ENCODE assay signal across 8 cellular contexts in genomic region chr19:45676851-45677263, GRCh38. TPM values are rescaled to one million over a fixed set of nuclear protein-coding genes. Genes with fewer than 3 reads are reported as not detected.
DNase-seq lines count a peak whose midpoint lies in the region; TF ChIP-seq lines count a peak whose summit lies in the region.
"Had no signal": no experiment of that assay in that cellular context is flagged by ENCODE, and none has a peak within 500 bp of the region (broad histone marks: within the 10 kb centered on the region; RNA-seq: fewer than 3 reads in every experiment).

No MANE protein-coding gene starts in this region.

- DNase-seq in GM23248 (no peak), endothelial cell (ENCODE audit: low spot score) (no peak), NCI-H1436 treated with DMSO at 0.1 percent for 48 hours (lab: John Stamatoyannopoulos, UW) (no peak), G401 (ENCODE audit: low spot score) (no peak), foreskin melanocyte (no peak)
- DNase-seq in activated CD4-positive, CD25-positive, alpha-beta regulatory T cell (lab: John Stamatoyannopoulos, UW), result peak in 3 of 4 experiments; percentile 26 to 49 (median 35)

- H3K27ac ChIP-seq in GM23248 (no peak overlapping the region), parathyroid adenoma (no peak overlapping the region)

- no peaks in the 10 kb centered on the region for H3K9me2 ChIP-seq in GM23248 (ENCODE audit: insufficient read depth)

- no peaks in the 10 kb centered on the region for H4K20me1 ChIP-seq in GM23248 (ENCODE audit: insufficient read depth)

- H3F3A ChIP-seq in GM23248 (ENCODE audit: insufficient read depth), result peaks cover 2% of the 10 kb centered on the region; the same call in 1 of the 2 replicates

- peak overlapping the region; percentile 82 for H3K4me3 Mint-ChIP-seq in endothelial cell (ENCODE audit: unreplicated experiment)

- H3K4me1 ChIP-seq in GM23248 (ENCODE audit: insufficient read depth) (peaks cover 7% of the 10 kb centered on the region), parathyroid adenoma (no peaks in the 10 kb centered on the region)

- H3K4me3 ChIP-seq in GM23248 (no peak overlapping the region), parathyroid adenoma (ENCODE audit: low read depth, low read length) (no peak overlapping the region)

- 7% methylated on average over 12 to 24 of the region's 28 CpGs for WGBS in GM23248 (ENCODE audit: low coverage in 1 of 2, low lambda C conversion rate in 2 of 2, missing lambda C conversion rate in 2 of 2), 2 experiments

- no peaks in the 10 kb centered on the region for H3K9me3 Mint-ChIP-seq in endothelial cell (ENCODE audit: unreplicated experiment)

- H3K79me2 ChIP-seq in GM23248 (ENCODE audit: insufficient read depth) (no peaks in the 10 kb centered on the region), parathyroid adenoma (no peaks in the 10 kb centered on the region)

- H3K36me3 ChIP-seq in GM23248 (ENCODE audit: low read depth) (no peaks in the 10 kb centered on the region), parathyroid adenoma (ENCODE audit: control insufficient read depth, insufficient read depth, low read length) (no peaks in the 10 kb centered on the region)

- H3K27me3 ChIP-seq in GM23248 (replicated peaks; ENCODE audit: insufficient read depth) (peaks cover 10% of the 10 kb centered on the region), parathyroid adenoma (ENCODE audit: control insufficient read depth, insufficient read depth, low read length) (no peaks in the 10 kb centered on the region)

- H3K4me2 ChIP-seq in GM23248 (ENCODE audit: unreplicated experiment) (no peak overlapping the region), parathyroid adenoma (ENCODE audit: low read length) (peak overlapping the region; percentile 51)

- peak overlapping the region; percentile 54 for H2AFZ ChIP-seq in GM23248
- H2AFZ ChIP-seq in parathyroid adenoma, result peak overlapping the region; percentile 81

- no peak for TF ChIP-seq CTCF in endothelial cell (IDR thresholded peaks at IDR 0.05; ENCODE audit: unreplicated experiment)
- TF ChIP-seq CTCF in parathyroid adenoma (IDR thresholded peaks at IDR 0.05), result no peak

- peaks cover 5% of the 10 kb centered on the region for H3K27me3 Mint-ChIP-seq in endothelial cell (ENCODE audit: unreplicated experiment)

- in situ Hi-C loops in GM23248 (cut with MboI), result no loop called here
- in situ Hi-C loops in G401 (cut with HindIII; ENCODE audit: low sequenced_read_pairs), result no loop called here

- H3K9ac ChIP-seq in GM23248 (no peak overlapping the region), parathyroid adenoma (no peak overlapping the region)

- H3K9me3 ChIP-seq in GM23248 (ENCODE audit: low read depth), result no peaks in the 10 kb centered on the region
- H3K9me3 ChIP-seq in parathyroid adenoma (ENCODE audit: control insufficient read depth, low read length), result no peaks in the 10 kb centered on the region

- no peak overlapping the region for H3K27ac Mint-ChIP-seq in endothelial cell (ENCODE audit: unreplicated experiment)

- no peaks in the 10 kb centered on the region for H3K4me1 Mint-ChIP-seq in endothelial cell (ENCODE audit: unreplicated experiment)

- peaks cover 4% of the 10 kb centered on the region for H3K36me3 Mint-ChIP-seq in endothelial cell (ENCODE audit: low read depth, unreplicated experiment)

RNA-seq across cellular contexts. Expression of gene GIPR, which starts 8.8 kb away (rescaled TPM):
- not detected in 2 replicates for total RNA-seq in GM23248 (2014; rRNA removed; shearing (Covaris generic))
- polyA plus RNA-seq in GM23248 (2016; fragmentation: Nextera tagmentation; extraction: Ambion mirVana), result not detected in 2 replicates
- 1.6 TPM for total RNA-seq in endothelial cell (ENCODE audit: unreplicated experiment)
- total RNA-seq in G401 (2014; rRNA removed; shearing (Covaris generic)), result 4.2 and 8.0 TPM in 2 replicates
- total RNA-seq: RPMI7951 had no signal

RNA-seq across cellular contexts. Expression of gene SNRPD2, which starts 14.9 kb away (rescaled TPM):
- 129 and 152 TPM in 2 replicates for total RNA-seq in GM23248 (2014; rRNA removed; shearing (Covaris generic))
- polyA plus RNA-seq in GM23248 (2016; fragmentation: Nextera tagmentation; extraction: Ambion mirVana), result 544 and 545 TPM in 2 replicates
- total RNA-seq in endothelial cell (ENCODE audit: unreplicated experiment), result 479 TPM
- total RNA-seq in G401 (2014; rRNA removed; shearing (Covaris generic)), result 394 and 514 TPM in 2 replicates

RNA-seq across cellular contexts. Expression of gene QPCTL, which starts 15.6 kb away (rescaled TPM):
- total RNA-seq in GM23248 (2014; rRNA removed; shearing (Covaris generic)), result 8.6 and 13.2 TPM in 2 replicates
- 7.4 and 7.6 TPM in 2 replicates for polyA plus RNA-seq in GM23248 (2016; fragmentation: Nextera tagmentation; extraction: Ambion mirVana)
- 10.6 TPM for total RNA-seq in endothelial cell (ENCODE audit: unreplicated experiment)
- total RNA-seq in G401 (2014; rRNA removed; shearing (Covaris generic)), result 28.5 and 32.9 TPM in 2 replicates

RNA-seq across cellular contexts. Expression of gene EML2, which starts 37.7 kb away (rescaled TPM):
- 24.4 and 27.5 TPM in 2 replicates for total RNA-seq in GM23248 (2014; rRNA removed; shearing (Covaris generic))
- 6.6 and 8.3 TPM in 2 replicates for polyA plus RNA-seq in GM23248 (2016; fragmentation: Nextera tagmentation; extraction: Ambion mirVana)
- total RNA-seq in endothelial cell (ENCODE audit: unreplicated experiment), result 20.3 TPM
- 34.5 and 52.9 TPM in 2 replicates for total RNA-seq in G401 (2014; rRNA removed; shearing (Covaris generic))

RNA-seq across cellular contexts. Expression of gene FBXO46, which starts 53.8 kb away (rescaled TPM):
- 6.3 and 9.1 TPM in 2 replicates for total RNA-seq in GM23248 (2014; rRNA removed; shearing (Covaris generic))
- 3.1 and 3.3 TPM in 2 replicates for polyA plus RNA-seq in GM23248 (2016; fragmentation: Nextera tagmentation; extraction: Ambion mirVana)
- 29.9 TPM for total RNA-seq in endothelial cell (ENCODE audit: unreplicated experiment)
- 15.1 and 29.5 TPM in 2 replicates for total RNA-seq in G401 (2014; rRNA removed; shearing (Covaris generic))

Comparison
In these comparisons a context has a peak if more than half of its experiments do, and no peak if none do; other contexts are left out.
1. DNase-seq: peak in activated CD4-positive, CD25-positive, alpha-beta regulatory T cell (3 of 4); none in GM23248 (single experiment), endothelial cell (single experiment), NCI-H1436 treated with DMSO at 0.1 percent for 48 hours (single experiment), G401 (single experiment) and foreskin melanocyte (single experiment).